In genomic region chr12:14946162-14946561, GRCh38 we compare ENCODE assay signal across 14 cellular contexts. TPM values are rescaled to one million over a fixed set of nuclear protein-coding genes. Genes with fewer than 3 reads are reported as not detected.
DNase-seq lines count a peak whose midpoint lies in the region; ATAC-seq, FAIRE-seq and TF ChIP-seq lines count a peak whose summit lies in the region.
"Had no signal": no experiment of that assay in that cellular context is flagged by ENCODE, and none has a peak within 500 bp of the region (broad histone marks: within the 10 kb centered on the region; RNA-seq: fewer than 3 reads in every experiment).

No MANE protein-coding gene starts in this region.

- POLR2A ChIA-PET in activated B cell treated with CpG ODN at 0.5 μM for 24 hours (lab: Charles Lee) = interaction anchor here (1.2 to 4.0 kb wide), 2 partner anchors 13 to 172 kb away, joined by 3 to 65 read pairs; partner anchors contain the start of gene ARHGDIB

- no peak for ATAC-seq in activated B cell treated with CpG ODN at 0.5 μM for 24 hours (ENCODE audit: low read depth)
- ATAC-seq in stimulated activated memory B cell treated with anti-CD40 and anti-IgM and Interleukin-4, amounts not matched to agents 10 μg/mL and 1 μg/mL and 100 μg/mL, for 72 hours = no peak

- intact Hi-C loops in activated B cell treated with CpG ODN at 0.5 μM for 24 hours (cut with micrococcal nuclease) = no loop called here

- CTCF ChIA-PET in activated B cell treated with CpG ODN at 0.5 μM for 24 hours (lab: Charles Lee) = interaction anchor here (3.6 kb wide), 1 partner anchor 49 kb away, joined by 16 read pairs; no protein-coding TSS in a partner anchor

- DNase-seq in GM19239 (ENCODE audit: insufficient read length, low spot score) (no peak), activated B cell treated with CpG ODN at 0.5 μM for 24 hours (no peak), fibroblast of mammary gland (ENCODE audit: low read depth) (peak; percentile 32), kidney glomerular epithelial cell (lab: John Stamatoyannopoulos, UW) (no peak), COLO668 (lab: John Stamatoyannopoulos, UW; ENCODE audit: unreplicated experiment) (no peak), NCI-H524 treated with DMSO at 0.1 percent for 48 hours (lab: John Stamatoyannopoulos, UW) (no peak)
- DNase-seq: Caco-2; cerebellar nuclear complex; NK-92 treated with Interleukin-12 subunit alpha and Interleukin-12 subunit beta, amount 100 ng/mL, for 24 hours; SJCRH30; stimulated activated CD4-positive, alpha-beta T cell treated with anti-CD3 and anti-CD28 coated beads, Interleukin-4, amount 100 ng/mL, for 4 hours; WERI-Rb-1 had no signal

- no peak for TF ChIP-seq CTCF in activated B cell treated with CpG ODN at 0.5 μM for 24 hours (IDR thresholded peaks at IDR 0.05)
- no peak for TF ChIP-seq CTCF in fibroblast of mammary gland (conservative IDR thresholded peaks at IDR 0.05; ENCODE audit: control insufficient read depth, insufficient read depth, low read depth, low read length)

- peak overlapping the region; percentile 96 for H3K27ac Mint-ChIP-seq in activated B cell treated with CpG ODN at 0.5 μM for 24 hours
- peak overlapping the region; percentile 44 for H3K27ac Mint-ChIP-seq in stimulated activated memory B cell treated with anti-CD40 and anti-IgM and Interleukin-4, amounts not matched to agents 10 μg/mL and 1 μg/mL and 100 μg/mL, for 72 hours

- peak; percentile 51 for FAIRE-seq in GM19239 (lab: Jason Lieb, UNC)

- H3K4me3 Mint-ChIP-seq in activated B cell treated with CpG ODN at 0.5 μM for 24 hours = no peak overlapping the region
- no peak overlapping the region for H3K4me3 Mint-ChIP-seq in stimulated activated memory B cell treated with anti-CD40 and anti-IgM and Interleukin-4, amounts not matched to agents 10 μg/mL and 1 μg/mL and 100 μg/mL, for 72 hours

- H3K9me3 Mint-ChIP-seq in activated B cell treated with CpG ODN at 0.5 μM for 24 hours = no peaks in the 10 kb centered on the region
- no peaks in the 10 kb centered on the region for H3K9me3 Mint-ChIP-seq in stimulated activated memory B cell treated with anti-CD40 and anti-IgM and Interleukin-4, amounts not matched to agents 10 μg/mL and 1 μg/mL and 100 μg/mL, for 72 hours

- peaks cover 93% of the 10 kb centered on the region for H3K36me3 Mint-ChIP-seq in activated B cell treated with CpG ODN at 0.5 μM for 24 hours (ENCODE audit: low read depth)
- H3K36me3 Mint-ChIP-seq in stimulated activated memory B cell treated with anti-CD40 and anti-IgM and Interleukin-4, amounts not matched to agents 10 μg/mL and 1 μg/mL and 100 μg/mL, for 72 hours = peaks cover 77% of the 10 kb centered on the region

- H3K4me1 Mint-ChIP-seq in activated B cell treated with CpG ODN at 0.5 μM for 24 hours = peaks cover 60% of the 10 kb centered on the region
- H3K4me1 Mint-ChIP-seq in stimulated activated memory B cell treated with anti-CD40 and anti-IgM and Interleukin-4, amounts not matched to agents 10 μg/mL and 1 μg/mL and 100 μg/mL, for 72 hours = peaks cover 47% of the 10 kb centered on the region

- no peaks in the 10 kb centered on the region for H3K27me3 Mint-ChIP-seq in activated B cell treated with CpG ODN at 0.5 μM for 24 hours
- no peaks in the 10 kb centered on the region for H3K27me3 Mint-ChIP-seq in stimulated activated memory B cell treated with anti-CD40 and anti-IgM and Interleukin-4, amounts not matched to agents 10 μg/mL and 1 μg/mL and 100 μg/mL, for 72 hours

- no peak overlapping the region for H3K4me3 ChIP-seq in fibroblast of mammary gland (ENCODE audit: control insufficient read depth, low read depth, low read length)
- H3K4me3 ChIP-seq: SJCRH30 had no signal

RNA-seq across cellular contexts. Expression of gene ERP27, which starts 7.8 kb away (rescaled TPM):
- 3.8 and 5.4 TPM in 2 replicates for total RNA-seq in activated B cell treated with CpG ODN at 0.5 μM for 24 hours
- total RNA-seq: SJCRH30 had no signal

RNA-seq across cellular contexts. Expression of gene ARHGDIB, which starts 15.2 kb away (rescaled TPM):
- total RNA-seq in activated B cell treated with CpG ODN at 0.5 μM for 24 hours = 680 and 738 TPM in 2 replicates

RNA-seq across cellular contexts. Expression of gene PDE6H, which starts 26.7 kb away (rescaled TPM):
- not detected in 2 replicates for total RNA-seq in activated B cell treated with CpG ODN at 0.5 μM for 24 hours
- total RNA-seq: Caco-2, fibroblast of lung, SJCRH30 had no signal
